11 cellular contexts compared by ENCODE assay signal in genomic region chr12:62703011-62703380, GRCh38.
A peak's percentile ranks its signal among the peaks of the same experiment; 100 is the strongest.
DNase-seq lines count a peak whose midpoint lies in the region; ATAC-seq and TF ChIP-seq lines count a peak whose summit lies in the region.
"Had no signal": no experiment of that assay in that cellular context is flagged by ENCODE, and none has a peak within 500 bp of the region (broad histone marks: within the 10 kb centered on the region; RNA-seq: fewer than 3 reads in every experiment).

No MANE protein-coding gene starts in this region.

- no peak for ATAC-seq in HG03565 (IDR thresholded peaks at IDR 0.05; ENCODE audit: unreplicated experiment)
- ATAC-seq: activated T-cell treated with anti-CD3 and anti-CD28 coated beads, Interleukin-2, amount 50 U/mL, for 4 hours had no signal

- POLR2A ChIA-PET in activated CD4-positive, alpha-beta memory T cell treated with anti-CD3 and anti-CD28 coated beads for 36 hours (lab: Charles Lee): no interaction called here

- peak overlapping the region; percentile 86 for H3K9ac ChIP-seq in adipocyte (ENCODE audit: low read length)

- H3K36me3 Mint-ChIP-seq in activated CD4-positive, alpha-beta memory T cell treated with anti-CD3 and anti-CD28 coated beads for 36 hours: no peaks in the 10 kb centered on the region

- H3K4me3 Mint-ChIP-seq in activated CD4-positive, alpha-beta memory T cell treated with anti-CD3 and anti-CD28 coated beads for 36 hours: no peak overlapping the region
- H3K4me3 Mint-ChIP-seq: activated T-cell treated with anti-CD3 and anti-CD28 coated beads, Interleukin-2, amount 50 U/mL, for 4 hours had no signal

- TF ChIP-seq CTCF in suprapubic skin (IDR thresholded peaks at IDR 0.05): no peak

- H3K27ac Mint-ChIP-seq in activated CD4-positive, alpha-beta memory T cell treated with anti-CD3 and anti-CD28 coated beads for 36 hours: no peak overlapping the region

- no peaks in the 10 kb centered on the region for H3K36me3 ChIP-seq in adipocyte (ENCODE audit: control insufficient read depth, insufficient read depth, low read length, severe bottlenecking)
- no peaks in the 10 kb centered on the region for H3K36me3 ChIP-seq in suprapubic skin
- no peaks in the 10 kb centered on the region for H3K36me3 ChIP-seq in effector memory CD4-positive, alpha-beta T cell (ENCODE audit: control insufficient read depth, insufficient read depth, low read length)

- H3K4me1 ChIP-seq in adipocyte (ENCODE audit: control insufficient read depth, insufficient read depth, low read length): peaks cover 67% of the 10 kb centered on the region
- H3K4me1 ChIP-seq in suprapubic skin: peaks cover 23% of the 10 kb centered on the region
- H3K4me1 ChIP-seq in effector memory CD4-positive, alpha-beta T cell (ENCODE audit: control insufficient read depth, insufficient read depth, low read length, poor library complexity, severe bottlenecking): no peaks in the 10 kb centered on the region

- no peaks in the 10 kb centered on the region for H3K27me3 Mint-ChIP-seq in activated CD4-positive, alpha-beta memory T cell treated with anti-CD3 and anti-CD28 coated beads for 36 hours

- H3K4me1 Mint-ChIP-seq in activated CD4-positive, alpha-beta memory T cell treated with anti-CD3 and anti-CD28 coated beads for 36 hours (ENCODE audit: low read depth): no peaks in the 10 kb centered on the region

- H3K4me3 ChIP-seq in adipocyte (ENCODE audit: low read length) (peak overlapping the region; percentile 43), suprapubic skin (no peak overlapping the region)
- H3K4me3 ChIP-seq in effector memory CD4-positive, alpha-beta T cell (ENCODE audit: insufficient read depth, low read depth, low read length, poor library complexity, severe bottlenecking): no peak overlapping the region

- CTCF ChIA-PET in activated CD4-positive, alpha-beta memory T cell treated with anti-CD3 and anti-CD28 coated beads for 36 hours (lab: Charles Lee): no interaction called here

- WGBS in suprapubic skin: 27% methylated on average over 4 of the region's 4 CpGs

- peak overlapping the region; percentile 70 for H3K27ac ChIP-seq in suprapubic skin
- no peak overlapping the region for H3K27ac ChIP-seq in effector memory CD4-positive, alpha-beta T cell (ENCODE audit: insufficient read depth, low read length, poor library complexity, severe bottlenecking)

- TF ChIP-seq POLR2A in suprapubic skin (IDR thresholded peaks at IDR 0.05): no peak

- no peaks in the 10 kb centered on the region for H3K27me3 ChIP-seq in adipocyte (replicated peaks; ENCODE audit: control insufficient read depth, insufficient read depth, low read length)
- H3K27me3 ChIP-seq in suprapubic skin: no peaks in the 10 kb centered on the region
- no peaks in the 10 kb centered on the region for H3K27me3 ChIP-seq in effector memory CD4-positive, alpha-beta T cell (replicated peaks; ENCODE audit: control insufficient read depth, insufficient read depth, low read length, poor library complexity, severe bottlenecking)

- H3K9me3 ChIP-seq in adipocyte (ENCODE audit: control insufficient read depth, low read length) (no peaks in the 10 kb centered on the region), suprapubic skin (no peaks in the 10 kb centered on the region)
- H3K9me3 ChIP-seq in effector memory CD4-positive, alpha-beta T cell (ENCODE audit: control insufficient read depth, low read length): no peaks in the 10 kb centered on the region

- intact Hi-C loops in activated CD4-positive, alpha-beta memory T cell treated with anti-CD3 and anti-CD28 coated beads for 36 hours (cut with micrococcal nuclease): no loop called here

- H3K9me3 Mint-ChIP-seq in activated CD4-positive, alpha-beta memory T cell treated with anti-CD3 and anti-CD28 coated beads for 36 hours: no peaks in the 10 kb centered on the region
- H3K9me3 Mint-ChIP-seq: activated T-cell treated with anti-CD3 and anti-CD28 coated beads, Interleukin-2, amount 50 U/mL, for 4 hours had no signal

- TF ChIP-seq EP300 in suprapubic skin (IDR thresholded peaks at IDR 0.05): no peak

- DNase-seq in HPDE6-E6E7 (ENCODE audit: extremely low spot score): peak; percentile 14
- DNase-seq in adipocyte (ENCODE audit: low read depth): no peak
- DNase-seq in iris pigment epithelial cell (ENCODE audit: low read depth): peak; percentile 59
- no peak for DNase-seq in suprapubic skin (ENCODE audit: low spot score in 2 of 2)
- no peak for DNase-seq in effector memory CD4-positive, alpha-beta T cell
- no peak for DNase-seq in activated CD4-positive, alpha-beta memory T cell treated with anti-CD3 and anti-CD28 coated beads for 36 hours
- DNase-seq in cortex of kidney (lab: John Stamatoyannopoulos, UW): no peak
- DNase-seq: activated T-cell treated with anti-CD3 and anti-CD28 coated beads, Interleukin-2, amount 50 U/mL, for 4 hours; NCI-H345; stimulated activated naive CD4-positive, alpha-beta T cell treated with Interleukin-2 at 50 U/mL for 16 hours had no signal

Comparison
In these comparisons a context has a peak if more than half of its experiments do, and no peak if none do; other contexts are left out.
1. DNase-seq: peak in HPDE6-E6E7 (single experiment) and iris pigment epithelial cell (single experiment); none in adipocyte (single experiment), suprapubic skin (0 of 2), effector memory CD4-positive, alpha-beta T cell (0 of 3), activated CD4-positive, alpha-beta memory T cell treated with anti-CD3 and anti-CD28 coated beads for 36 hours (single experiment) and cortex of kidney (single experiment).